17 cellular contexts compared by ENCODE assay signal in the genomic region with DNA sequence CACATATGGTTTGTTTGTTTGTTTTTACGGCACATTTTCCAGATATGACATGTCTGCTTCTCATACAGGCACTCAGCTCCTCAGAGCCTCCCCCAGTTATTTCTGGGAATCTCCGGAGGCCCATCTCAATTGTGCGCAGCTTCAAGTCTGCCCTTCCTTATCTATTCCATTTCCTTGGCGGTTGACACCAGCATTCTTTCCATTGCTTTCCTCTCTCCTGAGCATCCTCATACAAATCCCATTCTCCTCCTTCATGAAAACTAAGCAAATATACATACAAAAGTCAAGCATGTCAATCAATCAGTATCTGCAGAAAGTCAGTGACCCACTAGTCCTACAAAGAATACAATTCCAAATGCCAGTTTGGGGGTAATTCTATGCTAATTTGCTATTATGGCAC.
"Had no signal": no experiment of that assay in that cellular context is flagged by ENCODE, and none has a peak within 500 bp of the region (broad histone marks: within the 10 kb centered on the region; RNA-seq: fewer than 3 reads in every experiment).

No MANE protein-coding gene starts in this region.

- H3K9me3 ChIP-seq: ascending aorta, breast epithelium, SJCRH30 had no signal

- H3K4me3 ChIP-seq: ascending aorta, breast epithelium, K562, SJCRH30, SK-N-MC had no signal

- DNase-seq: activated CD4-positive, alpha-beta T cell treated with anti-CD3 and anti-CD28 coated beads, Interleukin-2, amount 10 ng/mL, durations not matched to agents 24 days and 14 days; activated CD4-positive, alpha-beta T cell treated with anti-CD3 and anti-CD28 coated beads, Interleukin-2, amount 50 U/mL, for 4 hours; activated CD8-positive, alpha-beta T cell treated with anti-CD3 and anti-CD28 coated beads for 36 hours; activated gamma-delta T cell; activated naive CD4-positive, alpha-beta T cell treated with Interleukin-2 at 50 U/mL for 16 hours; activated naive CD8-positive, alpha-beta T cell treated with anti-CD3 and anti-CD28 coated beads, Interleukin-2, amount 10 ng/mL, durations not matched to agents 7 days and 5 days; activated T-cell treated with anti-CD3 and anti-CD28 coated beads, Interleukin-2, amount 50 U/mL, for 1 hour; amygdala; NCI-H1694 treated with DMSO at 0.1 percent for 48 hours; NCI-H446 treated with DMSO at 0.1 percent for 48 hours; OCI-M1; SJCRH30; T1000 had no signal

- H3K36me3 ChIP-seq: ascending aorta, breast epithelium, SJCRH30 had no signal

- H3K27me3 ChIP-seq: ascending aorta, breast epithelium, SJCRH30 had no signal

- H3K27ac ChIP-seq: ascending aorta, breast epithelium, SJCRH30, SK-N-MC had no signal

- H3K4me1 ChIP-seq: ascending aorta, breast epithelium, SJCRH30 had no signal
